In the genomic region with DNA sequence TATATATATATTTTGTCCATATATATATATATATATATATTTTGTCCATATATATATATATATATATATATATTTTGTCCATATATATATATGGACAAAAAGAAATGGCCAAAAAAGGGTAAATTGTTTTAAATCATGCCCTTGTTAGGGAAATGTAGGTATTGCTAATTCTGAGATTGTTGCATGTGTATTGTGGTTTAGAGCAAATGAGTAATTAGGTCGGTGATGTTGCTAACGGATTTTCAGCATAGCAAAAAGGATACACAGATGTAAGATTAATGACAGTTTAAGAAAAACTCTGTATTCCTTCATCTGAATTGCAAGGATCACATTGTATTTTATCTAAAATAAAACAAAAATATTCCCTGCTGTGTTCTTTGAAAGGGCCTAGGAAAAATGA, we compare ENCODE assay signal across 16 cellular contexts. TPM values are rescaled to one million over a fixed set of nuclear protein-coding genes. Genes with fewer than 3 reads are reported as not detected.
DNase-seq lines count a peak whose midpoint lies in the region; ATAC-seq and TF ChIP-seq lines count a peak whose summit lies in the region.
"Had no signal": no experiment of that assay in that cellular context is flagged by ENCODE, and none has a peak within 500 bp of the region (broad histone marks: within the 10 kb centered on the region; RNA-seq: fewer than 3 reads in every experiment).

No MANE protein-coding gene starts in this region.

- H3K4me1 Mint-ChIP-seq in activated naive CD8-positive, alpha-beta T cell treated with anti-CD3 and anti-CD28 coated beads, Interleukin-2, amount 50 U/mL, for 24 hours = peaks cover 26% of the 10 kb centered on the region
- peaks cover 25% of the 10 kb centered on the region for H3K4me1 Mint-ChIP-seq in activated naive CD8-positive, alpha-beta T cell treated with anti-CD3 and anti-CD28 coated beads for 36 hours
- H3K4me1 Mint-ChIP-seq in central memory CD8-positive, alpha-beta T cell = peaks cover 33% of the 10 kb centered on the region
- peaks cover 8% of the 10 kb centered on the region for H3K4me1 Mint-ChIP-seq in glutamatergic neuron (ENCODE audit: low read depth, unreplicated experiment)

- no peak for TF ChIP-seq EP300 in suprapubic skin (IDR thresholded peaks at IDR 0.05)

- ATAC-seq in activated CD4-positive, CD25-positive, alpha-beta regulatory T cell treated with anti-CD3 and anti-CD28 coated beads, Interleukin-2, amount 50 U/mL, for 24 hours = peak; percentile 65 to 90
- peak; percentile 73 for ATAC-seq in activated naive CD8-positive, alpha-beta T cell treated with anti-CD3 and anti-CD28 coated beads, Interleukin-2, amount 50 U/mL, for 24 hours
- ATAC-seq in central memory CD8-positive, alpha-beta T cell (replicated peaks; ENCODE audit: extremely low read depth, poor library complexity, severe bottlenecking) = no peak

- no peak overlapping the region for H3K27ac Mint-ChIP-seq in activated naive CD8-positive, alpha-beta T cell treated with anti-CD3 and anti-CD28 coated beads, Interleukin-2, amount 50 U/mL, for 24 hours
- H3K27ac Mint-ChIP-seq in activated naive CD8-positive, alpha-beta T cell treated with anti-CD3 and anti-CD28 coated beads for 36 hours = no peak overlapping the region
- H3K27ac Mint-ChIP-seq in central memory CD8-positive, alpha-beta T cell (ENCODE audit: low read depth) = peak overlapping the region; percentile 16
- H3K27ac Mint-ChIP-seq in glutamatergic neuron (ENCODE audit: unreplicated experiment) = no peak overlapping the region

- H3K4me3 ChIP-seq in H7 (ENCODE audit: insufficient read depth, low read depth, low read length) (no peak overlapping the region), suprapubic skin (no peak overlapping the region)
- H3K4me3 ChIP-seq: HAP-1 had no signal

- H3K9me3 Mint-ChIP-seq in activated naive CD8-positive, alpha-beta T cell treated with anti-CD3 and anti-CD28 coated beads, Interleukin-2, amount 50 U/mL, for 24 hours = no peaks in the 10 kb centered on the region
- no peaks in the 10 kb centered on the region for H3K9me3 Mint-ChIP-seq in activated naive CD8-positive, alpha-beta T cell treated with anti-CD3 and anti-CD28 coated beads for 36 hours
- no peaks in the 10 kb centered on the region for H3K9me3 Mint-ChIP-seq in central memory CD8-positive, alpha-beta T cell
- H3K9me3 Mint-ChIP-seq in glutamatergic neuron (ENCODE audit: unreplicated experiment) = no peaks in the 10 kb centered on the region

- no peaks in the 10 kb centered on the region for H3K27me3 Mint-ChIP-seq in activated naive CD8-positive, alpha-beta T cell treated with anti-CD3 and anti-CD28 coated beads, Interleukin-2, amount 50 U/mL, for 24 hours
- H3K27me3 Mint-ChIP-seq in activated naive CD8-positive, alpha-beta T cell treated with anti-CD3 and anti-CD28 coated beads for 36 hours = no peaks in the 10 kb centered on the region
- H3K27me3 Mint-ChIP-seq in central memory CD8-positive, alpha-beta T cell = no peaks in the 10 kb centered on the region
- no peaks in the 10 kb centered on the region for H3K27me3 Mint-ChIP-seq in glutamatergic neuron (ENCODE audit: unreplicated experiment)

- H3K27me3 ChIP-seq in H7 (ENCODE audit: control insufficient read depth, insufficient read depth, low read length) (no peaks in the 10 kb centered on the region), suprapubic skin (no peaks in the 10 kb centered on the region)

- H3K36me3 Mint-ChIP-seq in activated naive CD8-positive, alpha-beta T cell treated with anti-CD3 and anti-CD28 coated beads, Interleukin-2, amount 50 U/mL, for 24 hours (ENCODE audit: low read depth) = peaks cover 37% of the 10 kb centered on the region
- H3K36me3 Mint-ChIP-seq in activated naive CD8-positive, alpha-beta T cell treated with anti-CD3 and anti-CD28 coated beads for 36 hours = peaks cover 30% of the 10 kb centered on the region
- peaks cover 33% of the 10 kb centered on the region for H3K36me3 Mint-ChIP-seq in central memory CD8-positive, alpha-beta T cell (ENCODE audit: insufficient read depth)
- no peaks in the 10 kb centered on the region for H3K36me3 Mint-ChIP-seq in glutamatergic neuron (ENCODE audit: unreplicated experiment)

- H3K27ac ChIP-seq in suprapubic skin = no peak overlapping the region
- H3K27ac ChIP-seq: 22Rv1 had no signal

- no peak overlapping the region for H3K4me3 Mint-ChIP-seq in activated naive CD8-positive, alpha-beta T cell treated with anti-CD3 and anti-CD28 coated beads, Interleukin-2, amount 50 U/mL, for 24 hours
- no peak overlapping the region for H3K4me3 Mint-ChIP-seq in activated naive CD8-positive, alpha-beta T cell treated with anti-CD3 and anti-CD28 coated beads for 36 hours
- no peak overlapping the region for H3K4me3 Mint-ChIP-seq in central memory CD8-positive, alpha-beta T cell
- H3K4me3 Mint-ChIP-seq in glutamatergic neuron (ENCODE audit: unreplicated experiment) = no peak overlapping the region

- TF ChIP-seq CTCF in glutamatergic neuron (IDR thresholded peaks at IDR 0.05; ENCODE audit: partially characterized antibody, unreplicated experiment) (no peak), suprapubic skin (IDR thresholded peaks at IDR 0.05) (no peak)

- WGBS in suprapubic skin = 87% methylated on average over 2 of the region's 2 CpGs

- no peak for TF ChIP-seq POLR2A in suprapubic skin (IDR thresholded peaks at IDR 0.05)

- no peak for DNase-seq in activated CD4-positive, CD25-positive, alpha-beta regulatory T cell (lab: John Stamatoyannopoulos, UW)
- DNase-seq in activated naive CD8-positive, alpha-beta T cell treated with anti-CD3 and anti-CD28 coated beads, Interleukin-2, amount 50 U/mL, for 24 hours = no peak
- DNase-seq in activated naive CD8-positive, alpha-beta T cell treated with anti-CD3 and anti-CD28 coated beads for 36 hours = no peak
- no peak for DNase-seq in central memory CD8-positive, alpha-beta T cell (ENCODE audit: low spot score in 2 of 2)
- DNase-seq in H7 (no peak), glutamatergic neuron (no peak), suprapubic skin (ENCODE audit: low spot score in 2 of 2) (no peak)
- DNase-seq: KBM-7, NCI-H1048, NCI-H146, NCI-H2227 treated with DMSO at 0.1 percent for 48 hours, NCI-H526, RPMI8226 had no signal

- no peaks in the 10 kb centered on the region for H3K9me3 ChIP-seq in suprapubic skin
- H3K9me3 ChIP-seq: HAP-1 had no signal

- H3K36me3 ChIP-seq in H7 (replicated peaks; ENCODE audit: control insufficient read depth, insufficient read depth, low read length) (no peaks in the 10 kb centered on the region), suprapubic skin (peaks cover 31% of the 10 kb centered on the region)
- H3K36me3 ChIP-seq: HAP-1 had no signal

- H3K4me1 ChIP-seq in suprapubic skin = no peaks in the 10 kb centered on the region
- H3K4me1 ChIP-seq: HAP-1 had no signal

RNA-seq across cellular contexts. Expression of a gene that starts 40.2 kb away (rescaled TPM):
- 10 to 100 TPM; 38.2 to 38.4 TPM for total RNA-seq in activated naive CD8-positive, alpha-beta T cell treated with anti-CD3 and anti-CD28 coated beads for 36 hours
- total RNA-seq in H7 (2014; rRNA removed; shearing (Covaris generic)) = 17.3 and 18.5 TPM in 2 replicates
- total RNA-seq in glutamatergic neuron (ENCODE audit: unreplicated experiment) (38.4 TPM), suprapubic skin (10 to 100 TPM; 32.3 to 46.3 (median 44.3) TPM)

RNA-seq across cellular contexts. Expression of a gene that starts 40.6 kb away (rescaled TPM):
- total RNA-seq in activated naive CD8-positive, alpha-beta T cell treated with anti-CD3 and anti-CD28 coated beads for 36 hours = 1 to 10 TPM; 8.5 to 9.0 TPM
- total RNA-seq in H7 (2014; rRNA removed; shearing (Covaris generic)) = 12.0 and 13.3 TPM in 2 replicates
- total RNA-seq in glutamatergic neuron (ENCODE audit: unreplicated experiment) = 6.1 TPM
- total RNA-seq in suprapubic skin = 10 to 100 TPM; 22.1 to 63.3 (median 33.7) TPM
